ENCODE assay signal across 4 cellular contexts in the genomic region with DNA sequence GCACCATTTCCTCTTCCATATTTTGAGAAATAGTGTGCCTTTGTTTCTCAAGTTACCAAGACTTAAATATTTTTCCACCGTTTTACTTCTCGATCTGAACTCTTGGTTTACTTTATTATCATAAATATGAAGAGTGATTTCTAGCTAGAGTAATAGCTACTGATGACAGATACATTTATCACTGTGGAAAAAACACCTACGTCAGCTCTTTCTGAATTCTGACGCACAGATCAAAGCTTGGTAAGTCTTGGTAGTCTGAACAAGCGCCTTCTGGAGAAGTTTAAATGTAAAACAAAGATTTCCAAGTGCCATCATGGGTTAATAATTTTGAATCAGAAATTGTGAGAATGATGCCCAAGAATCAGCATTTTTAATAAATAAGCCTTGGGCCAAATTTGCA.
TF ChIP-seq lines count a peak whose summit lies in the region.

No MANE protein-coding gene starts in this region.

TF ChIP-seq in HepG2, 621 proteins besides CTCF, POLR2A, EP300 and RAD21:
- peak; percentile 93 for TF ChIP-seq MAFF (IDR thresholded peaks at IDR 0.05; ENCODE audit: low read depth, low read length)
- TF ChIP-seq MAFK (conservative IDR thresholded peaks at IDR 0.05 in 1 of 2, IDR thresholded peaks at IDR 0.05 in 1 of 2; ENCODE audit: low read length in 2 of 2): peak; percentile 87 to 95
- no peak for TF ChIP-seq GRHL1 (CRISPR knock-in tag; conservative IDR thresholded peaks at IDR 0.05)

TF ChIP-seq in A549, 52 proteins besides CTCF, POLR2A, EP300 and RAD21:
- TF ChIP-seq KDM1A (IDR thresholded peaks at IDR 0.05; ENCODE audit: low read depth): no peak
- TF ChIP-seq CHD4 (IDR thresholded peaks at IDR 0.05; ENCODE audit: borderline replicate concordance): no peak
- TF ChIP-seq HEYL (CRISPR knock-in tag; IDR thresholded peaks at IDR 0.05): no peak
- no peak for TF ChIP-seq JUN (IDR thresholded peaks at IDR 0.05)
- TF ChIP-seq, protein P1, sequence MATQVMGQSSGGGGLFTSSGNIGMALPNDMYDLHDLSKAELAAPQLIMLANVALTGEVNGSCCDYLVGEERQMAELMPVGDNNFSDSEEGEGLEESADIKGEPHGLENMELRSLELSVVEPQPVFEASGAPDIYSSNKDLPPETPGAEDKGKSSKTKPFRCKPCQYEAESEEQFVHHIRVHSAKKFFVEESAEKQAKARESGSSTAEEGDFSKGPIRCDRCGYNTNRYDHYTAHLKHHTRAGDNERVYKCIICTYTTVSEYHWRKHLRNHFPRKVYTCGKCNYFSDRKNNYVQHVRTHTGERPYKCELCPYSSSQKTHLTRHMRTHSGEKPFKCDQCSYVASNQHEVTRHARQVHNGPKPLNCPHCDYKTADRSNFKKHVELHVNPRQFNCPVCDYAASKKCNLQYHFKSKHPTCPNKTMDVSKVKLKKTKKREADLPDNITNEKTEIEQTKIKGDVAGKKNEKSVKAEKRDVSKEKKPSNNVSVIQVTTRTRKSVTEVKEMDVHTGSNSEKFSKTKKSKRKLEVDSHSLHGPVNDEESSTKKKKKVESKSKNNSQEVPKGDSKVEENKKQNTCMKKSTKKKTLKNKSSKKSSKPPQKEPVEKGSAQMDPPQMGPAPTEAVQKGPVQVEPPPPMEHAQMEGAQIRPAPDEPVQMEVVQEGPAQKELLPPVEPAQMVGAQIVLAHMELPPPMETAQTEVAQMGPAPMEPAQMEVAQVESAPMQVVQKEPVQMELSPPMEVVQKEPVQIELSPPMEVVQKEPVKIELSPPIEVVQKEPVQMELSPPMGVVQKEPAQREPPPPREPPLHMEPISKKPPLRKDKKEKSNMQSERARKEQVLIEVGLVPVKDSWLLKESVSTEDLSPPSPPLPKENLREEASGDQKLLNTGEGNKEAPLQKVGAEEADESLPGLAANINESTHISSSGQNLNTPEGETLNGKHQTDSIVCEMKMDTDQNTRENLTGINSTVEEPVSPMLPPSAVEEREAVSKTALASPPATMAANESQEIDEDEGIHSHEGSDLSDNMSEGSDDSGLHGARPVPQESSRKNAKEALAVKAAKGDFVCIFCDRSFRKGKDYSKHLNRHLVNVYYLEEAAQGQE (IDR thresholded peaks at IDR 0.05): no peak
- TF ChIP-seq MAFK (IDR thresholded peaks at IDR 0.05; ENCODE audit: partially characterized antibody): peak; percentile 67
- TF ChIP-seq HDAC2 (IDR thresholded peaks at IDR 0.05): no peak

TF ChIP-seq in IMR-90, 13 proteins besides CTCF, POLR2A, EP300 and RAD21:
- TF ChIP-seq NFE2L2 (IDR thresholded peaks at IDR 0.05; ENCODE audit: low read depth, low read length) (no peak), CHD1 (IDR thresholded peaks at IDR 0.05; ENCODE audit: low read depth, low read length) (no peak), MAFK (IDR thresholded peaks at IDR 0.05; ENCODE audit: low read depth, low read length) (peak; percentile 82), MAZ (IDR thresholded peaks at IDR 0.05; ENCODE audit: borderline replicate concordance, low read depth, low read length) (no peak), RFX5 (IDR thresholded peaks at IDR 0.05; ENCODE audit: low read depth, low read length) (no peak), CEBPB (IDR thresholded peaks at IDR 0.05; ENCODE audit: low read depth, low read length) (no peak), RCOR1 (IDR thresholded peaks at IDR 0.05; ENCODE audit: insufficient replicate concordance, low read length) (no peak), MXI1 (IDR thresholded peaks at IDR 0.05; ENCODE audit: borderline replicate concordance, low read depth, low read length) (no peak)

TF ChIP-seq in K562, 482 proteins besides CTCF, POLR2A, EP300 and RAD21:
- TF ChIP-seq MAFK (IDR thresholded peaks at IDR 0.05; ENCODE audit: low read length) (peak; percentile 64), MAFF (IDR thresholded peaks at IDR 0.05; ENCODE audit: low read length) (peak; percentile 64), MEIS2 (IDR thresholded peaks at IDR 0.05; ENCODE audit: partially characterized antibody) (no peak), ZNF316 (IDR thresholded peaks at IDR 0.05) (peak; percentile 39; the same call in 1 of the 2 replicates)
